In genomic region chr11:8094656-8095055, GRCh38 we compare ENCODE assay signal across 16 cellular contexts. TPM values are rescaled to one million over a fixed set of nuclear protein-coding genes. Genes with fewer than 3 reads are reported as not detected.
DNase-seq lines count a peak whose midpoint lies in the region; ATAC-seq and TF ChIP-seq lines count a peak whose summit lies in the region.
"Had no signal": no experiment of that assay in that cellular context is flagged by ENCODE, and none has a peak within 500 bp of the region (broad histone marks: within the 10 kb centered on the region; RNA-seq: fewer than 3 reads in every experiment).

No MANE protein-coding gene starts in this region.

- no peak for TF ChIP-seq CTCF in neural progenitor cell (IDR thresholded peaks at IDR 0.05)

- no peaks in the 10 kb centered on the region for H3K79me2 ChIP-seq in neural progenitor cell (ENCODE audit: low read depth)

- H2AFZ ChIP-seq in neural progenitor cell (replicated peaks), result no peak overlapping the region

- H3K27me3 Mint-ChIP-seq in activated naive CD4-positive, alpha-beta T cell treated with anti-CD3 and anti-CD28 coated beads, Interleukin-2, amount 50 U/mL, for 24 hours, result no peaks in the 10 kb centered on the region
- peaks cover 10% of the 10 kb centered on the region for H3K27me3 Mint-ChIP-seq in neural progenitor cell (ENCODE audit: insufficient read depth, low read depth)
- H3K27me3 Mint-ChIP-seq: IgD-negative memory B cell had no signal

- no peak for ATAC-seq in HG02623 (IDR thresholded peaks at IDR 0.05; ENCODE audit: unreplicated experiment)
- ATAC-seq in HG02884 (IDR thresholded peaks at IDR 0.05; ENCODE audit: unreplicated experiment), result no peak

- H3F3A ChIP-seq in neural progenitor cell (ENCODE audit: low read depth), result no peaks in the 10 kb centered on the region

- no peaks in the 10 kb centered on the region for H3K9me3 Mint-ChIP-seq in activated naive CD4-positive, alpha-beta T cell treated with anti-CD3 and anti-CD28 coated beads, Interleukin-2, amount 50 U/mL, for 24 hours
- H3K9me3 Mint-ChIP-seq in neural progenitor cell, result no peaks in the 10 kb centered on the region
- H3K9me3 Mint-ChIP-seq: IgD-negative memory B cell had no signal

- no peak overlapping the region for H3K4me3 ChIP-seq in neural progenitor cell
- H3K4me3 ChIP-seq: HAP-1, Peyer's patch had no signal

- H3K27ac ChIP-seq in neural progenitor cell, result no peak overlapping the region
- H3K27ac ChIP-seq: Peyer's patch had no signal

- no peaks in the 10 kb centered on the region for H3K27me3 ChIP-seq in neural progenitor cell
- H3K27me3 ChIP-seq: Peyer's patch had no signal

- H3K9me3 ChIP-seq in neural progenitor cell (ENCODE audit: low read depth), result no peaks in the 10 kb centered on the region
- H3K9me3 ChIP-seq: Caco-2, HAP-1, Peyer's patch had no signal

- H3K4me2 ChIP-seq in neural progenitor cell, result no peak overlapping the region

- DNase-seq in activated naive CD4-positive, alpha-beta T cell (lab: John Stamatoyannopoulos, UW), result no peak
- DNase-seq in ecto neural progenitor cell (ENCODE audit: low spot score) (peak; percentile 27), neural progenitor cell (ENCODE audit: low spot score) (no peak), ureter (ENCODE audit: low spot score) (peak; percentile 40), G401 (ENCODE audit: low spot score) (no peak)
- DNase-seq: Caco-2, NCI-H1436, NCI-H2029 treated with DMSO at 0.1 percent for 48 hours, NCI-H510A treated with DMSO at 0.1 percent for 48 hours, Peyer's patch had no signal

- H3K4me1 Mint-ChIP-seq in activated naive CD4-positive, alpha-beta T cell treated with anti-CD3 and anti-CD28 coated beads, Interleukin-2, amount 50 U/mL, for 24 hours, result no peaks in the 10 kb centered on the region
- H3K4me1 Mint-ChIP-seq in neural progenitor cell, result peaks cover 4% of the 10 kb centered on the region

- H3K36me3 ChIP-seq in neural progenitor cell, result no peaks in the 10 kb centered on the region
- H3K36me3 ChIP-seq: Peyer's patch had no signal

- no peak overlapping the region for H3K9ac ChIP-seq in neural progenitor cell

- in situ Hi-C loops in G401 (cut with HindIII; ENCODE audit: low sequenced_read_pairs), result no loop called here

- H3K36me3 Mint-ChIP-seq in activated naive CD4-positive, alpha-beta T cell treated with anti-CD3 and anti-CD28 coated beads, Interleukin-2, amount 50 U/mL, for 24 hours, result no peaks in the 10 kb centered on the region
- peaks cover 13% of the 10 kb centered on the region for H3K36me3 Mint-ChIP-seq in neural progenitor cell
- H3K36me3 Mint-ChIP-seq: IgD-negative memory B cell had no signal

- H3K27ac Mint-ChIP-seq in activated naive CD4-positive, alpha-beta T cell treated with anti-CD3 and anti-CD28 coated beads, Interleukin-2, amount 50 U/mL, for 24 hours, result peak overlapping the region; percentile 59
- H3K27ac Mint-ChIP-seq in neural progenitor cell, result peak overlapping the region; percentile 37

- H4K20me1 ChIP-seq in neural progenitor cell (ENCODE audit: low read depth), result peaks cover 8% of the 10 kb centered on the region

- no peaks in the 10 kb centered on the region for H3K4me1 ChIP-seq in neural progenitor cell
- H3K4me1 ChIP-seq: Caco-2, HAP-1, Peyer's patch had no signal

- no peak overlapping the region for H3K4me3 Mint-ChIP-seq in activated naive CD4-positive, alpha-beta T cell treated with anti-CD3 and anti-CD28 coated beads, Interleukin-2, amount 50 U/mL, for 24 hours
- H3K4me3 Mint-ChIP-seq in neural progenitor cell, result no peak overlapping the region
- H3K4me3 Mint-ChIP-seq: IgD-negative memory B cell had no signal

RNA-seq across cellular contexts. Expression of gene TUB, which starts 13.6 kb away (rescaled TPM):
- total RNA-seq in neural progenitor cell (ENCODE audit: low replicate concordance), result 28.7 and 41.3 TPM in 2 replicates
- 10.6 TPM for total RNA-seq in ureter
- 21.4 and 26.5 TPM in 2 replicates for total RNA-seq in G401 (2014; rRNA removed; shearing (Covaris generic))
- total RNA-seq: Caco-2, HT-29 had no signal

Comparison
In these comparisons a context has a peak if more than half of its experiments do, and no peak if none do; other contexts are left out.
1. DNase-seq: peak in ecto neural progenitor cell (single experiment) and ureter (single experiment); none in activated naive CD4-positive, alpha-beta T cell (0 of 4), neural progenitor cell (single experiment) and G401 (single experiment).